In genomic region chrX:63718010-63718694, GRCh38 we compare ENCODE assay signal across 13 cellular contexts.
DNase-seq lines count a peak whose midpoint lies in the region; ATAC-seq and TF ChIP-seq lines count a peak whose summit lies in the region.
"Had no signal": no experiment of that assay in that cellular context is flagged by ENCODE, and none has a peak within 500 bp of the region (broad histone marks: within the 10 kb centered on the region; RNA-seq: fewer than 3 reads in every experiment).

No MANE protein-coding gene starts in this region.

- H3K27me3 ChIP-seq in KMS-11 (ENCODE audit: insufficient read depth, low read depth) (no peaks in the 10 kb centered on the region), SK-N-SH (ENCODE audit: insufficient read depth) (no peaks in the 10 kb centered on the region)
- no peaks in the 10 kb centered on the region for H3K27me3 ChIP-seq in CD8-positive, alpha-beta T cell (ENCODE audit: insufficient read depth, low read length)
- H3K27me3 ChIP-seq: BE2C had no signal

- H4K20me1 ChIP-seq in KMS-11 (ENCODE audit: insufficient read depth) (no peaks in the 10 kb centered on the region), SK-N-SH (ENCODE audit: insufficient read depth) (no peaks in the 10 kb centered on the region)

- no peak overlapping the region for H3K27ac Mint-ChIP-seq in CD8-positive, alpha-beta T cell
- H3K27ac Mint-ChIP-seq: activated T-helper 1 cell treated with anti-CD3 and anti-CD28 coated beads, Interleukin-12 subunit alpha, Interleukin-12 subunit beta, Interleukin-2, Interleukin-4 antibody, amounts not matched to agents 30 ng/mL and 10 ng/mL and 1 ng/mL, durations not matched to agents 14 hours and 24 hours and 36 hours had no signal

- WGBS in SK-N-SH (ENCODE audit: low lambda C conversion rate): 22% methylated on average over 1 of the region's 2 CpGs

- no peak overlapping the region for H3K4me3 Mint-ChIP-seq in CD8-positive, alpha-beta T cell
- H3K4me3 Mint-ChIP-seq: activated T-helper 1 cell treated with anti-CD3 and anti-CD28 coated beads, Interleukin-12 subunit alpha, Interleukin-12 subunit beta, Interleukin-2, Interleukin-4 antibody, amounts not matched to agents 30 ng/mL and 10 ng/mL and 1 ng/mL, durations not matched to agents 14 hours and 24 hours and 36 hours had no signal

- CTCF ChIA-PET in CD8-positive, alpha-beta T cell (lab: Charles Lee): no interaction called here
- CTCF ChIA-PET in SK-N-SH (lab: Yijun Ruan, JAX): no interaction called here

- no peak for TF ChIP-seq POLR2A in GM18505 (IDR thresholded peaks at IDR 0.05; ENCODE audit: borderline replicate concordance, extremely low read depth, insufficient read depth, insufficient read length)

- H3K4me3 ChIP-seq in KMS-11 (IDR thresholded peaks at IDR 0.05; ENCODE audit: insufficient read depth, low read depth, low read length) (no peak overlapping the region), SK-N-SH (ENCODE audit: low read depth in 2 of 2, low read length in 1 of 2) (no peak overlapping the region)
- H3K4me3 ChIP-seq in CD8-positive, alpha-beta T cell (ENCODE audit: low read depth, low read length): no peak overlapping the region

- H3K36me3 Mint-ChIP-seq in CD8-positive, alpha-beta T cell: peaks cover 70% of the 10 kb centered on the region

- H3F3A ChIP-seq in SK-N-SH (replicated peaks; ENCODE audit: insufficient read depth): no peaks in the 10 kb centered on the region

- no peaks in the 10 kb centered on the region for H3K79me2 ChIP-seq in KMS-11 (ENCODE audit: insufficient read depth, low read depth)
- no peaks in the 10 kb centered on the region for H3K79me2 ChIP-seq in SK-N-SH (ENCODE audit: insufficient read depth)

- H2AFZ ChIP-seq in KMS-11 (ENCODE audit: low read depth) (no peak overlapping the region), SK-N-SH (ENCODE audit: low read depth) (no peak overlapping the region)

- H3K36me3 ChIP-seq in KMS-11 (ENCODE audit: insufficient read depth) (no peaks in the 10 kb centered on the region), SK-N-SH (replicated peaks in 1 of 2; ENCODE audit: control insufficient read depth in 1 of 2, insufficient read depth in 2 of 2, low read length in 1 of 2) (no peaks in the 10 kb centered on the region)
- no peaks in the 10 kb centered on the region for H3K36me3 ChIP-seq in CD8-positive, alpha-beta T cell (ENCODE audit: insufficient read depth, low read length)
- H3K36me3 ChIP-seq: BE2C had no signal

- no peak for TF ChIP-seq EP300 in SK-N-SH (IDR thresholded peaks at IDR 0.05; ENCODE audit: borderline replicate concordance in 1 of 2, low read depth in 1 of 2, low read length in 1 of 2)

- H3K27ac ChIP-seq in KMS-11 (peak overlapping the region; percentile 84), SK-N-SH (ENCODE audit: low read depth in 2 of 2, low read length in 1 of 2) (no peak overlapping the region)
- H3K27ac ChIP-seq in CD8-positive, alpha-beta T cell (ENCODE audit: low read depth, low read length): no peak overlapping the region

- ATAC-seq in GM18505 (IDR thresholded peaks at IDR 0.05; ENCODE audit: unreplicated experiment): peak; percentile 86
- ATAC-seq in GM19467 (IDR thresholded peaks at IDR 0.05; ENCODE audit: unreplicated experiment): peak; percentile 76
- ATAC-seq in HG02884 (IDR thresholded peaks at IDR 0.05; ENCODE audit: unreplicated experiment): peak; percentile 88
- no peak for ATAC-seq in CD8-positive, alpha-beta T cell
- ATAC-seq: SK-N-SH treated with all-trans-retinoic acid at 6 μM for 48 hours had no signal

- no peaks in the 10 kb centered on the region for H3K27me3 Mint-ChIP-seq in CD8-positive, alpha-beta T cell (ENCODE audit: low read depth)

- H3K4me1 Mint-ChIP-seq in CD8-positive, alpha-beta T cell (ENCODE audit: low read depth): no peaks in the 10 kb centered on the region

- no peak for TF ChIP-seq CTCF in KMS-11 (conservative IDR thresholded peaks at IDR 0.05; ENCODE audit: low read depth, low read length)
- no peak for TF ChIP-seq CTCF in CD8-positive, alpha-beta T cell (IDR thresholded peaks at IDR 0.05)
- TF ChIP-seq CTCF in SK-N-SH (IDR thresholded peaks at IDR 0.05): no peak

- DNase-seq in NCI-H2081 treated with DMSO at 0.1 percent for 48 hours (lab: John Stamatoyannopoulos, UW) (no peak), SW480 (ENCODE audit: low spot score) (no peak), SK-N-SH (no peak)
- no peak for DNase-seq in CD8-positive, alpha-beta T cell
- DNase-seq: BE2C, NCI-H1092, NCI-H526 had no signal

- no peak for TF ChIP-seq RAD21 in SK-N-SH (IDR thresholded peaks at IDR 0.05; ENCODE audit: low read length)

- H3K9me3 ChIP-seq in CD8-positive, alpha-beta T cell (ENCODE audit: low read length): no peaks in the 10 kb centered on the region
- no peaks in the 10 kb centered on the region for H3K9me3 ChIP-seq in SK-N-SH
- H3K9me3 ChIP-seq: BE2C had no signal

- POLR2A ChIA-PET in CD8-positive, alpha-beta T cell (lab: Charles Lee): interaction anchor here (0.5 kb wide), 1 partner anchor 37 kb away, joined by 3 read pairs; no protein-coding TSS in a partner anchor
- POLR2A ChIA-PET in SK-N-SH (lab: Yijun Ruan, JAX): no interaction called here

- H3K9me3 Mint-ChIP-seq in CD8-positive, alpha-beta T cell: no peaks in the 10 kb centered on the region
- H3K9me3 Mint-ChIP-seq: activated T-helper 1 cell treated with anti-CD3 and anti-CD28 coated beads, Interleukin-12 subunit alpha, Interleukin-12 subunit beta, Interleukin-2, Interleukin-4 antibody, amounts not matched to agents 30 ng/mL and 10 ng/mL and 1 ng/mL, durations not matched to agents 14 hours and 24 hours and 36 hours had no signal

- H3K9ac ChIP-seq in KMS-11 (peak overlapping the region; percentile 23; the same call in 1 of the 2 replicates), SK-N-SH (no peak overlapping the region)

- H3K4me1 ChIP-seq in KMS-11 (ENCODE audit: low read depth, poor library complexity, severe bottlenecking): peaks cover 67% of the 10 kb centered on the region
- H3K4me1 ChIP-seq in CD8-positive, alpha-beta T cell (ENCODE audit: insufficient read depth, low read length): no peaks in the 10 kb centered on the region
- H3K4me1 ChIP-seq in SK-N-SH (ENCODE audit: control insufficient read depth in 1 of 2, insufficient read depth in 2 of 2, low read depth in 1 of 2, low read length in 1 of 2): no peaks in the 10 kb centered on the region; a peak in 1 of 4 replicates
- H3K4me1 ChIP-seq: BE2C had no signal

- intact Hi-C loops in CD8-positive, alpha-beta T cell (cut with DNase I, micrococcal nuclease): no loop called here

- H3K4me2 ChIP-seq in KMS-11 (peak overlapping the region; percentile 62), SK-N-SH (no peak overlapping the region)

- H3K9me2 ChIP-seq in SK-N-SH: no peaks in the 10 kb centered on the region

TF ChIP-seq in SK-N-SH, 30 proteins besides CTCF, POLR2A, EP300 and RAD21:
- TF ChIP-seq USF2 (IDR thresholded peaks at IDR 0.05; ENCODE audit: borderline replicate concordance, low read depth, low read length) (no peak), FOSL2 (IDR thresholded peaks at IDR 0.05; ENCODE audit: borderline replicate concordance, low read depth) (no peak), MXI1 (IDR thresholded peaks at IDR 0.05; ENCODE audit: low read depth, low read length) (no peak), CHD2 (IDR thresholded peaks at IDR 0.05; ENCODE audit: low read length, partially characterized antibody) (no peak), SIN3A (IDR thresholded peaks at IDR 0.05; ENCODE audit: borderline replicate concordance, low read depth, low read length) (no peak)
- TF ChIP-seq, protein P1, sequence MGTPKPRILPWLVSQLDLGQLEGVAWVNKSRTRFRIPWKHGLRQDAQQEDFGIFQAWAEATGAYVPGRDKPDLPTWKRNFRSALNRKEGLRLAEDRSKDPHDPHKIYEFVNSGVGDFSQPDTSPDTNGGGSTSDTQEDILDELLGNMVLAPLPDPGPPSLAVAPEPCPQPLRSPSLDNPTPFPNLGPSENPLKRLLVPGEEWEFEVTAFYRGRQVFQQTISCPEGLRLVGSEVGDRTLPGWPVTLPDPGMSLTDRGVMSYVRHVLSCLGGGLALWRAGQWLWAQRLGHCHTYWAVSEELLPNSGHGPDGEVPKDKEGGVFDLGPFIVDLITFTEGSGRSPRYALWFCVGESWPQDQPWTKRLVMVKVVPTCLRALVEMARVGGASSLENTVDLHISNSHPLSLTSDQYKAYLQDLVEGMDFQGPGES (IDR thresholded peaks at IDR 0.05; ENCODE audit: low read depth, low read length): no peak
